ENCODE assay signal across 1 cellular context in the genomic region with DNA sequence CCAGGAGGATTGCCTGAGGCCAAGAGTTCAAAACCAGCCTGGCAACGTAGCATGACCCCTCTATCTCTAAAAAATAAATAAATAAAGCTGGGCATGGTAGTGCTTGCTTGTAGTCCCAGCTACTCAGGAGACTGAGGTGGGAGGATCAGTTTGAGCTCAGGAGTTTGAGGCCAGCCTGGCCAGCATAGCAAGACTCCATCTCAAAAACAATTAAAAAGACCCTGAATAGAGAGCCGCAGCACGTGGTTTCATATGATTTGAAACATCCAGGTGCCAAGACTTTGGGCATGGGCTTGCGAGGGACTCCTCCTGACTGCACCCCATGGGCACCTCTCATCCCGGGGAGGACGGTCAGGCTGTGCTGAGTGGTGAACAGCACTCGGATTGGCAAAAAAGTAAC.
TF ChIP-seq lines count a peak whose summit lies in the region.

No MANE protein-coding gene starts in this region.

TF ChIP-seq in H1, 55 proteins besides CTCF, POLR2A, EP300 and RAD21 (continued from another document):
- TF ChIP-seq RXRA (IDR thresholded peaks at IDR 0.05; ENCODE audit: insufficient read depth, low read depth, low read length) (no peak), YY1 (IDR thresholded peaks at IDR 0.05; ENCODE audit: low read depth, low read length) (no peak), SUZ12 (IDR thresholded peaks at IDR 0.05; ENCODE audit: low read length) (no peak), JUN (IDR thresholded peaks at IDR 0.05; ENCODE audit: low read depth, low read length) (no peak), TAF1 (IDR thresholded peaks at IDR 0.05; ENCODE audit: low read depth, low read length) (no peak), RBBP5 (IDR thresholded peaks at IDR 0.05; ENCODE audit: borderline replicate concordance, low read depth, low read length) (no peak)
